ENCODE assay signal across 1 cellular context in the genomic region with DNA sequence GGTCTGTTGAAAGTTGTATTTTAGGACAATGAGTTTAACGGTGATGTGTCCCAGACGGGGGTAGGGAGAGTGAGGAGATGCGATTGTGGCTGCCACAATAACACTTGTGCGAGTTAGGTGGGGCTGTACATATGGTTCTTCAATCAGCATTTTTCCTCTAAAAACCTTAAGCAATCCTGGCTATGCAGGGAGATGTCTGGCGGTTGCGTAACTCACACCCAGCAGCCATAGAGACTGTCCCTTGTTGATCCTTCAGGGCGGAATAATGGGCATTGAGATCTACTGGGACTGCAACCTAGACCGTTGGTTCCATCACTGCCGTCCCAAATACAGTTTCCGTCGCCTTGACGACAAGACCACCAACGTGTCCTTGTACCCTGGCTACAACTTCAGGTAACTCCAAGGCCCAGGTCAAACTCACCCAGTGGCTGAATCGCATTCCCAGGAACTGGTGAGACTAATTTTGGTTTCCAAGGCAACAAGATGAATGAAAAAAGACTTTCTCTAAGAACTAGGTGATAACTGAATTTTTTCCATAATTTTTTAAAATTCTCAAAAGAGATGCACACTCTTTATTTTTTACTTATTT.
TF ChIP-seq lines count a peak whose summit lies in the region.

No MANE protein-coding gene starts in this region.

TF ChIP-seq in H1, 55 proteins besides CTCF, POLR2A, EP300 and RAD21:
- TF ChIP-seq CEBPB (IDR thresholded peaks at IDR 0.05; ENCODE audit: low read depth, low read length) (peak; percentile 83), SUZ12 (IDR thresholded peaks at IDR 0.05; ENCODE audit: low read length) (no peak), MAFK (IDR thresholded peaks at IDR 0.05; ENCODE audit: low read depth, low read length) (no peak)
